ENCODE assay signal across 11 cellular contexts in genomic region chr19:46621191-46622117, GRCh38. TPM values are rescaled to one million over a fixed set of nuclear protein-coding genes. Genes with fewer than 3 reads are reported as not detected.
DNase-seq lines count a peak whose midpoint lies in the region; ATAC-seq and TF ChIP-seq lines count a peak whose summit lies in the region.
"Had no signal": no experiment of that assay in that cellular context is flagged by ENCODE, and none has a peak within 500 bp of the region (broad histone marks: within the 10 kb centered on the region; RNA-seq: fewer than 3 reads in every experiment).

No MANE protein-coding gene starts in this region.

- in situ Hi-C loops in gastrocnemius medialis (cut with MboI; ENCODE audit: low sequenced_read_pairs in 4 of 4) = no loop called here

- no peaks in the 10 kb centered on the region for H3K36me3 ChIP-seq in gastrocnemius medialis

- H3K27ac Mint-ChIP-seq in activated CD8-positive, alpha-beta T cell treated with anti-CD3 and anti-CD28 coated beads for 36 hours = peak overlapping the region; percentile 98

- no peaks in the 10 kb centered on the region for H3K27me3 ChIP-seq in gastrocnemius medialis

- H3K4me3 Mint-ChIP-seq in activated CD8-positive, alpha-beta T cell treated with anti-CD3 and anti-CD28 coated beads for 36 hours = peak overlapping the region; percentile 71

- CTCF ChIA-PET in activated CD8-positive, alpha-beta T cell treated with anti-CD3 and anti-CD28 coated beads for 36 hours (lab: Charles Lee) = interaction anchor here (0.7 to 19.7 kb wide), 13 partner anchors 7 to 82 kb away, joined by 3 to 300 read pairs (median 4); partner anchors contain the start of gene DACT3

- peaks cover 46% of the 10 kb centered on the region for H3K36me3 Mint-ChIP-seq in activated CD8-positive, alpha-beta T cell treated with anti-CD3 and anti-CD28 coated beads for 36 hours (ENCODE audit: low read depth)

- no peak for TF ChIP-seq POLR2A in gastrocnemius medialis (IDR thresholded peaks at IDR 0.05)

- peaks cover 3% of the 10 kb centered on the region for H3K27me3 Mint-ChIP-seq in activated CD8-positive, alpha-beta T cell treated with anti-CD3 and anti-CD28 coated beads for 36 hours

- POLR2A ChIA-PET in activated CD8-positive, alpha-beta T cell treated with anti-CD3 and anti-CD28 coated beads for 36 hours (lab: Charles Lee) = interaction anchor here (0.5 to 14.9 kb wide), 7 partner anchors 11 to 492 kb away, joined by 3 to 232 read pairs (median 4); partner anchors contain the start of genes CALM3, DACT3, GNG8 and ZC3H4

- H3K9me3 Mint-ChIP-seq in activated CD8-positive, alpha-beta T cell treated with anti-CD3 and anti-CD28 coated beads for 36 hours = no peaks in the 10 kb centered on the region

- DNase-seq in GM12864 (ENCODE audit: low read depth) (no peak), left cardiac atrium (peak; percentile 19), gastrocnemius medialis (no peak), putamen (ENCODE audit: low spot score) (no peak), DMS 273 treated with DMSO at 0.1 percent for 48 hours (lab: John Stamatoyannopoulos, UW) (no peak), CD1c-positive myeloid dendritic cell (ENCODE audit: extremely low spot score) (no peak)
- DNase-seq in activated CD8-positive, alpha-beta T cell treated with anti-CD3 and anti-CD28 coated beads for 36 hours = peak; percentile 77
- DNase-seq: activated gamma-delta T cell treated with Interleukin-2 at 50 U/mL for 16 hours, SHP77 had no signal

- no peak for ATAC-seq in activated CD8-positive, alpha-beta T cell treated with anti-CD3 and anti-CD28 coated beads for 36 hours
- ATAC-seq in left cardiac atrium (no peak), gastrocnemius medialis (no peak), esophagus mucosa (no peak)

- H3K4me3 ChIP-seq in GM12864 (ENCODE audit: low read depth, low read length) (peak overlapping the region; percentile 24; the same call in 1 of the 2 replicates), gastrocnemius medialis (peak overlapping the region in 1 of 4 donors; percentile 2)

- TF ChIP-seq CTCF in GM12864 (IDR thresholded peaks at IDR 0.05; ENCODE audit: low read depth, low read length, missing control alignments) (no peak), gastrocnemius medialis (IDR thresholded peaks at IDR 0.05 in 4 of 5, conservative IDR thresholded peaks at IDR 0.05 in 1 of 5) (no peak)
- peak; percentile 63 for TF ChIP-seq CTCF in activated CD8-positive, alpha-beta T cell treated with anti-CD3 and anti-CD28 coated beads for 36 hours (IDR thresholded peaks at IDR 0.05)

- H3K9me3 ChIP-seq in gastrocnemius medialis = no peaks in the 10 kb centered on the region

- intact Hi-C loops in activated CD8-positive, alpha-beta T cell treated with anti-CD3 and anti-CD28 coated beads for 36 hours (cut with micrococcal nuclease) = no loop called here
- intact Hi-C loops in left cardiac atrium (cut with DNase I) = no loop called here
- intact Hi-C loops in gastrocnemius medialis (cut with DNase I; ENCODE audit: low total_unique reads) = no loop called here

- peak overlapping the region; percentile 27 to 69 (median 46) for H3K27ac ChIP-seq in gastrocnemius medialis

- peaks cover 68% of the 10 kb centered on the region for H3K4me1 Mint-ChIP-seq in activated CD8-positive, alpha-beta T cell treated with anti-CD3 and anti-CD28 coated beads for 36 hours (ENCODE audit: low read depth)

- peaks cover 38 to 39% of the 10 kb centered on the region in 2 donors for H3K4me1 ChIP-seq in gastrocnemius medialis

RNA-seq across cellular contexts. Expression of gene PTGIR, which starts 3.4 kb away (rescaled TPM):
- total RNA-seq in activated CD8-positive, alpha-beta T cell treated with anti-CD3 and anti-CD28 coated beads for 36 hours = 10 to 100 TPM; 45.4 to 48.8 TPM
- total RNA-seq in left cardiac atrium = 10 to 100 TPM in 1 of 2 donors, 1 to 10 TPM in 1; 5.5 to 14.8 TPM
- 1 to 10 TPM in 3 of 4 donors, under 1 TPM in 1; 0.87 to 1.7 (median 1.3) TPM for total RNA-seq in gastrocnemius medialis
- 0.12 TPM for total RNA-seq in esophagus mucosa
- total RNA-seq: LHCN-M2 had no signal

RNA-seq across cellular contexts. Expression of gene GNG8, which starts 14.5 kb away (rescaled TPM):
- total RNA-seq in activated CD8-positive, alpha-beta T cell treated with anti-CD3 and anti-CD28 coated beads for 36 hours = 10 to 100 TPM; 33.0 to 45.4 TPM
- 1 to 10 TPM in 1 of 2 donors, not detected in 1; 5.2 TPM for total RNA-seq in left cardiac atrium
- total RNA-seq in gastrocnemius medialis = not detected
- total RNA-seq in esophagus mucosa = not detected
- total RNA-seq: LHCN-M2 had no signal

RNA-seq across cellular contexts. Expression of gene CALM3, which starts 20.3 kb away (rescaled TPM):
- total RNA-seq in activated CD8-positive, alpha-beta T cell treated with anti-CD3 and anti-CD28 coated beads for 36 hours = 100 to 1,000 TPM; 565 to 582 TPM
- total RNA-seq in left cardiac atrium = 100 to 1,000 TPM; 229 to 241 TPM
- 100 to 1,000 TPM; 109 to 170 (median 142) TPM for total RNA-seq in gastrocnemius medialis
- total RNA-seq in esophagus mucosa = 109 TPM

RNA-seq across cellular contexts. Expression of gene DACT3, which starts 39.5 kb away (rescaled TPM):
- total RNA-seq in activated CD8-positive, alpha-beta T cell treated with anti-CD3 and anti-CD28 coated beads for 36 hours = 1 to 10 TPM; 5.8 to 6.1 TPM
- 10 to 100 TPM; 15.1 to 15.4 TPM for total RNA-seq in left cardiac atrium
- 1 to 10 TPM in 1 of 4 donors, under 1 TPM in 3; 0.26 to 1.0 (median 0.39) TPM for total RNA-seq in gastrocnemius medialis
- total RNA-seq in esophagus mucosa = 0.32 TPM

Comparison
In these comparisons a context has a peak if more than half of its experiments do, and no peak if none do; other contexts are left out.
1. DNase-seq: peak in activated CD8-positive, alpha-beta T cell treated with anti-CD3 and anti-CD28 coated beads for 36 hours (single experiment) and left cardiac atrium (single experiment); none in GM12864 (single experiment), gastrocnemius medialis (0 of 2), putamen (single experiment), DMS 273 treated with DMSO at 0.1 percent for 48 hours (single experiment) and CD1c-positive myeloid dendritic cell (single experiment).
2. RNA of gene GNG8, which starts 14.5 kb away (total RNA-seq): 33.0 to 45.4 TPM in activated CD8-positive, alpha-beta T cell treated with anti-CD3 and anti-CD28 coated beads for 36 hours; 5.2 TPM in left cardiac atrium, not detected in gastrocnemius medialis and not detected in esophagus mucosa (single experiment); every median in the first group is over 4 times any median in the second.